Comparison of ENCODE assay signal across 19 cellular contexts in the genomic region with DNA sequence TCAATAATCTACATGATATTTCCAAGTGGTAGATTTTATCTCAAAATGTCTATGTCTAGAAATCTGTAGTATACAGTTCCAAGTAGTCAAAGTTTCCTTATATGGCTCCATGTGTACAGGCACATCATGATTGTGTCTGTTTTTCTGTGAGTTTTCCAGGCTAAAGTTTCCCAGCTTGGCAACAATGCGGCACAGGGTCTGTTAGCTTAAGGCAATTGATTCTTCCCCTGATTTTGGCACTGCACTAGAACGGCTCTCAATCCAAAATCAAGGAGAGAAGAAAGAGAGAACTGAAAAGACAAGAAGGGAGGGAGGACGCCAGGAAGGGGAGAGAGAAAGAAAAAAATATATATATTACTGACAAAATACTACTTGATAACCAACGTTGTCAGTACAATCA.
DNase-seq lines count a peak whose midpoint lies in the region; TF ChIP-seq lines count a peak whose summit lies in the region.
"Had no signal": no experiment of that assay in that cellular context is flagged by ENCODE, and none has a peak within 500 bp of the region (broad histone marks: within the 10 kb centered on the region; RNA-seq: fewer than 3 reads in every experiment).

No MANE protein-coding gene starts in this region.

- TF ChIP-seq RAD21 in neural cell (conservative IDR thresholded peaks at IDR 0.05), result no peak

- H3K9me2 ChIP-seq in neural cell (ENCODE audit: insufficient read depth, low read length), result no peaks in the 10 kb centered on the region

- no peaks in the 10 kb centered on the region for H4K20me1 ChIP-seq in neural cell (ENCODE audit: insufficient read depth)

- TF ChIP-seq EP300 in neural cell (conservative IDR thresholded peaks at IDR 0.05; ENCODE audit: poor library complexity, severe bottlenecking), result no peak

- H3K9me3 Mint-ChIP-seq in chondrocyte (ENCODE audit: low read depth), result no peaks in the 10 kb centered on the region
- H3K9me3 Mint-ChIP-seq: activated naive CD4-positive, alpha-beta T cell treated with anti-CD3 and anti-CD28 coated beads, Interleukin-2, amount 10 ng/mL, durations not matched to agents 7 days and 5 days; CD4-positive, CD25-positive, alpha-beta regulatory T cell; stimulated activated effector memory CD8-positive, alpha-beta T cell treated with anti-CD3 and anti-CD28 coated beads, Interleukin-12 subunit alpha, Interleukin-12 subunit beta, amount 100 ng/mL, for 72 hours had no signal

- H3K27me3 Mint-ChIP-seq in chondrocyte (ENCODE audit: low read depth), result no peaks in the 10 kb centered on the region
- H3K27me3 Mint-ChIP-seq: activated naive CD4-positive, alpha-beta T cell treated with anti-CD3 and anti-CD28 coated beads, Interleukin-2, amount 10 ng/mL, durations not matched to agents 7 days and 5 days had no signal

- DNase-seq in BE2C (peak; percentile 52), NCI-H69 (lab: John Stamatoyannopoulos, UW) (peak; percentile 17), chondrocyte (ENCODE audit: low spot score) (no peak), NCI-H2196 treated with DMSO at 0.1 percent for 48 hours (lab: John Stamatoyannopoulos, UW; ENCODE audit: unreplicated experiment) (no peak), NCI-H510A treated with DMSO at 0.1 percent for 48 hours (lab: John Stamatoyannopoulos, UW) (no peak), iPS-NIHi11 (ENCODE audit: low spot score) (no peak), NCI-H2081 treated with DMSO at 0.1 percent for 48 hours (lab: John Stamatoyannopoulos, UW) (no peak)
- DNase-seq: activated naive CD4-positive, alpha-beta T cell treated with anti-CD3 and anti-CD28 coated beads, Interleukin-2, amount 10 ng/mL, durations not matched to agents 7 days and 5 days; activated T-cell treated with anti-CD3 and anti-CD28 coated beads, Interleukin-2, amount 50 U/mL, for 48 hours; NCI-H187; ovary had no signal

- H3K27ac Mint-ChIP-seq in chondrocyte (ENCODE audit: unreplicated experiment), result no peak overlapping the region
- H3K27ac Mint-ChIP-seq: activated naive CD4-positive, alpha-beta T cell treated with anti-CD3 and anti-CD28 coated beads, Interleukin-2, amount 10 ng/mL, durations not matched to agents 7 days and 5 days; CD4-positive, CD25-positive, alpha-beta regulatory T cell; stimulated activated effector memory CD8-positive, alpha-beta T cell treated with anti-CD3 and anti-CD28 coated beads, Interleukin-12 subunit alpha, Interleukin-12 subunit beta, amount 100 ng/mL, for 72 hours had no signal

- H3K4me3 ChIP-seq in BE2C (ENCODE audit: low read depth, low read length) (peak overlapping the region; percentile 49), neural cell (ENCODE audit: low read length) (no peak overlapping the region)
- H3K4me3 ChIP-seq: ascending aorta, K562, ovary, right atrium auricular region, vagina had no signal

- H3K36me3 Mint-ChIP-seq in chondrocyte (ENCODE audit: low read depth), result no peaks in the 10 kb centered on the region
- H3K36me3 Mint-ChIP-seq: activated naive CD4-positive, alpha-beta T cell treated with anti-CD3 and anti-CD28 coated beads, Interleukin-2, amount 10 ng/mL, durations not matched to agents 7 days and 5 days; CD4-positive, CD25-positive, alpha-beta regulatory T cell; stimulated activated effector memory CD8-positive, alpha-beta T cell treated with anti-CD3 and anti-CD28 coated beads, Interleukin-12 subunit alpha, Interleukin-12 subunit beta, amount 100 ng/mL, for 72 hours had no signal

- peak overlapping the region; percentile 23 for H3K27ac ChIP-seq in neural cell (ENCODE audit: low read length)
- H3K27ac ChIP-seq: ascending aorta, ovary, right atrium auricular region, RWPE1, vagina had no signal

- H3K4me2 ChIP-seq in neural cell (ENCODE audit: low read length), result no peak overlapping the region

- no peaks in the 10 kb centered on the region for H3F3A ChIP-seq in neural cell (ENCODE audit: insufficient read depth, low read length, poor library complexity, severe bottlenecking)

- TF ChIP-seq CTCF in BE2C (IDR thresholded peaks at IDR 0.05; ENCODE audit: low read depth, low read length) (no peak), chondrocyte (IDR thresholded peaks at IDR 0.05) (no peak), neural cell (IDR thresholded peaks at IDR 0.05; ENCODE audit: poor library complexity, severe bottlenecking) (no peak)

- H3K27me3 ChIP-seq in BE2C, result no peaks in the 10 kb centered on the region
- no peaks in the 10 kb centered on the region for H3K27me3 ChIP-seq in neural cell (ENCODE audit: insufficient read depth, low read depth, low read length)
- H3K27me3 ChIP-seq: ascending aorta, ovary, right atrium auricular region, vagina had no signal

- H3K9me3 ChIP-seq in BE2C (no peaks in the 10 kb centered on the region), neural cell (ENCODE audit: low read length) (no peaks in the 10 kb centered on the region)
- H3K9me3 ChIP-seq: ascending aorta, ovary, right atrium auricular region, vagina had no signal

- H3K36me3 ChIP-seq in BE2C (no peaks in the 10 kb centered on the region), neural cell (ENCODE audit: insufficient read depth, low read length) (no peaks in the 10 kb centered on the region)
- H3K36me3 ChIP-seq: ascending aorta, ovary, right atrium auricular region, vagina had no signal

- H2AFZ ChIP-seq in neural cell (ENCODE audit: low read depth, low read length), result no peak overlapping the region

- peaks cover 11% of the 10 kb centered on the region for H3K4me1 ChIP-seq in BE2C
- H3K4me1 ChIP-seq: ascending aorta, right atrium auricular region, vagina had no signal

- H3K9ac ChIP-seq in neural cell (ENCODE audit: low read length), result peak overlapping the region; percentile 1

- no peaks in the 10 kb centered on the region for H3K79me2 ChIP-seq in neural cell (replicated peaks; ENCODE audit: insufficient read depth, low read length)

- H3K4me1 Mint-ChIP-seq in chondrocyte (ENCODE audit: low read depth), result peaks cover 10% of the 10 kb centered on the region
- H3K4me1 Mint-ChIP-seq: activated naive CD4-positive, alpha-beta T cell treated with anti-CD3 and anti-CD28 coated beads, Interleukin-2, amount 10 ng/mL, durations not matched to agents 7 days and 5 days; CD4-positive, CD25-positive, alpha-beta regulatory T cell; stimulated activated effector memory CD8-positive, alpha-beta T cell treated with anti-CD3 and anti-CD28 coated beads, Interleukin-12 subunit alpha, Interleukin-12 subunit beta, amount 100 ng/mL, for 72 hours had no signal

- H3K4me3 Mint-ChIP-seq in chondrocyte (ENCODE audit: unreplicated experiment), result peak overlapping the region; percentile 50
- H3K4me3 Mint-ChIP-seq: activated naive CD4-positive, alpha-beta T cell treated with anti-CD3 and anti-CD28 coated beads, Interleukin-2, amount 10 ng/mL, durations not matched to agents 7 days and 5 days; CD4-positive, CD25-positive, alpha-beta regulatory T cell; stimulated activated effector memory CD8-positive, alpha-beta T cell treated with anti-CD3 and anti-CD28 coated beads, Interleukin-12 subunit alpha, Interleukin-12 subunit beta, amount 100 ng/mL, for 72 hours had no signal

TF ChIP-seq in neural cell, 6 proteins besides CTCF, POLR2A, EP300 and RAD21:
- TF ChIP-seq MXI1 (conservative IDR thresholded peaks at IDR 0.05; ENCODE audit: poor library complexity, severe bottlenecking), result no peak
- TF ChIP-seq POLR2AphosphoS5 (IDR thresholded peaks at IDR 0.05), result no peak
- TF ChIP-seq REST (IDR thresholded peaks at IDR 0.05; ENCODE audit: borderline replicate concordance), result no peak
- TF ChIP-seq SMC3 (conservative IDR thresholded peaks at IDR 0.05; ENCODE audit: poor library complexity), result no peak
- no peak for TF ChIP-seq TAF1 (IDR thresholded peaks at IDR 0.05; ENCODE audit: low read depth)
- TF ChIP-seq EZH2 (IDR thresholded peaks at IDR 0.05; ENCODE audit: borderline replicate concordance, insufficient read depth, low read length, poor library complexity, severe bottlenecking), result no peak

Comparison
In these comparisons a context has a peak if more than half of its experiments do, and no peak if none do; other contexts are left out.
1. DNase-seq: peak in BE2C (single experiment) and NCI-H69 (single experiment); none in chondrocyte (single experiment), NCI-H2196 treated with DMSO at 0.1 percent for 48 hours (single experiment), NCI-H510A treated with DMSO at 0.1 percent for 48 hours (single experiment), iPS-NIHi11 (single experiment) and NCI-H2081 treated with DMSO at 0.1 percent for 48 hours (single experiment).